Comparison of ENCODE assay signal across 1 cellular context in the genomic region with DNA sequence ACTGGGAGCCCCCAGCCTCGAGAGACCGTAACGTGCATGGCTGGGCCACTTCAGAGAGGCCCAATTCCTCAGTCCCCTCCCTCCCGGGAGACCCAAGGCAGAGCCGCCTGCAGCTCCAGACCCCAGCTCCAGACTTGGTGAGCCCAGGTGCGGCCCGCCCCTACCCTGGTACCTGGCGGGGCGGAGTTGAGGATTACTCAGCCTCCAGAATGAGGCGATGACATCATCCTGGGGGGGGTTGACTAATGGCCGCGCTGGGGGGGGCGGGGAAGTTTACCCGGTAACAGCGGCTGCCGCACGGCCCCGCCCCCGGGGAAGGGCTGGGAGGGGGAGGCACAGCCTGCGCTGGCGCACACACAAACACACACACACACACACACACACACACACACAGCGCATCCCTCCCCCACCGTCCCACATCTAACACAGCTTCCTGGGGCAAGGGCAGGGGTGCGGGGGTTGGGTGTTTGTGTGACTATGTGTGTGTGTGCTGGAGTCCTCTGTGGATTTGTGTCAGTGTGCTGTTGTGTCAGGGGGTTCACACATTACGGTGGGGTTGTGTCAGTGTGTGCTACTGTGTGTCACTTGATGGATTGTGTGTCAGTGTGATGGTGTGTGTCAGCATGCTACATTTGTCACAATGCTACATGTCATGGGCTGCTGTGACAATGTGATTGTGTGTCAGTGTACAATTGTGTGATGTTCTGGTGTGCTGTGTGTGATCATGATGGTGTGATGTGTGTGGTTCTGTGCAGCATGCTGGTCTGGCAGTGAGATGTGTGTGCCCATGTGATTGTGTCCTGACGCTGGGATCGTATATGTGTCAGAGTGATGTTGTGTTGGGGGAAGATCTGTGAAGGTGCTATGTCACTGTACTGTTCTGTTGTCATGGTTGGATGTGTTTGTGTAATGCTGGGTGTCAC.
TF ChIP-seq lines count a peak whose summit lies in the region.

No MANE protein-coding gene starts in this region.

TF ChIP-seq in K562, 482 proteins besides CTCF, POLR2A, EP300 and RAD21 (continued from another document and continues in another):
- TF ChIP-seq, protein P1, sequence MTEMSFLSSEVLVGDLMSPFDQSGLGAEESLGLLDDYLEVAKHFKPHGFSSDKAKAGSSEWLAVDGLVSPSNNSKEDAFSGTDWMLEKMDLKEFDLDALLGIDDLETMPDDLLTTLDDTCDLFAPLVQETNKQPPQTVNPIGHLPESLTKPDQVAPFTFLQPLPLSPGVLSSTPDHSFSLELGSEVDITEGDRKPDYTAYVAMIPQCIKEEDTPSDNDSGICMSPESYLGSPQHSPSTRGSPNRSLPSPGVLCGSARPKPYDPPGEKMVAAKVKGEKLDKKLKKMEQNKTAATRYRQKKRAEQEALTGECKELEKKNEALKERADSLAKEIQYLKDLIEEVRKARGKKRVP (CRISPR knock-in tag; IDR thresholded peaks at IDR 0.05) = 0 out of 2 replicates have a peak, but pooled peaks have one; percentile 30
- TF ChIP-seq RBM17 (IDR thresholded peaks at IDR 0.05; ENCODE audit: borderline replicate concordance, low read depth, low read length) (no peak), GTF2F1 (IDR thresholded peaks at IDR 0.05; ENCODE audit: low read depth, low read length) (no peak), HDAC1 (IDR thresholded peaks at IDR 0.05) (0 out of 4 replicates have a peak, but pooled peaks of 1 of the 2 experiments have one; percentile 66), FOXJ2 (tag; IDR thresholded peaks at IDR 0.05) (no peak; the same call in 1 of the 2 replicates), PCBP1 (IDR thresholded peaks at IDR 0.05; ENCODE audit: low read depth, low read length, poor library complexity, severe bottlenecking) (no peak), HDAC2 (IDR thresholded peaks at IDR 0.05) (no peak; the same call in 1 of the 2 replicates), ZSCAN29 (IDR thresholded peaks at IDR 0.05) (no peak), POLR3G (IDR thresholded peaks at IDR 0.05; ENCODE audit: extremely low read depth, insufficient read length, insufficient replicate concordance) (no peak), TBL1XR1 (IDR thresholded peaks at IDR 0.05; ENCODE audit: low read length in 2 of 2) (peak; percentile 32 to 68; a peak in 1 of 4 replicates), ZNF143 (CRISPR knock-in tag; IDR thresholded peaks at IDR 0.05) (no peak; the same call in 1 of the 2 replicates), SMARCA4 (IDR thresholded peaks at IDR 0.05) (peak; percentile 65), NBN (IDR thresholded peaks at IDR 0.05; ENCODE audit: low read depth) (peak; percentile 54; the same call in 1 of the 2 replicates), TRIM28 (IDR thresholded peaks at IDR 0.05) (no peak; the same call in 1 of the 2 replicates), TOE1 (IDR thresholded peaks at IDR 0.05; ENCODE audit: borderline replicate concordance) (peak; percentile 69; the same call in 1 of the 2 replicates), TOE1 (CRISPR knock-in tag; IDR thresholded peaks at IDR 0.05; ENCODE audit: borderline replicate concordance, low read depth) (no peak), MYC (IDR thresholded peaks at IDR 0.05; ENCODE audit: low read depth, low read length) (no peak; the same call in 1 of the 2 replicates), MYC (CRISPR knock-in tag; IDR thresholded peaks at IDR 0.05; ENCODE audit: borderline replicate concordance, low read depth) (0 out of 2 replicates have a peak, but pooled peaks have one; percentile 53), TBP (optimal IDR thresholded peaks at IDR 0.05; ENCODE audit: low read depth, low read length) (no peak), ATF7 (IDR thresholded peaks at IDR 0.05) (peak; percentile 98)
- TF ChIP-seq, protein P2, sequence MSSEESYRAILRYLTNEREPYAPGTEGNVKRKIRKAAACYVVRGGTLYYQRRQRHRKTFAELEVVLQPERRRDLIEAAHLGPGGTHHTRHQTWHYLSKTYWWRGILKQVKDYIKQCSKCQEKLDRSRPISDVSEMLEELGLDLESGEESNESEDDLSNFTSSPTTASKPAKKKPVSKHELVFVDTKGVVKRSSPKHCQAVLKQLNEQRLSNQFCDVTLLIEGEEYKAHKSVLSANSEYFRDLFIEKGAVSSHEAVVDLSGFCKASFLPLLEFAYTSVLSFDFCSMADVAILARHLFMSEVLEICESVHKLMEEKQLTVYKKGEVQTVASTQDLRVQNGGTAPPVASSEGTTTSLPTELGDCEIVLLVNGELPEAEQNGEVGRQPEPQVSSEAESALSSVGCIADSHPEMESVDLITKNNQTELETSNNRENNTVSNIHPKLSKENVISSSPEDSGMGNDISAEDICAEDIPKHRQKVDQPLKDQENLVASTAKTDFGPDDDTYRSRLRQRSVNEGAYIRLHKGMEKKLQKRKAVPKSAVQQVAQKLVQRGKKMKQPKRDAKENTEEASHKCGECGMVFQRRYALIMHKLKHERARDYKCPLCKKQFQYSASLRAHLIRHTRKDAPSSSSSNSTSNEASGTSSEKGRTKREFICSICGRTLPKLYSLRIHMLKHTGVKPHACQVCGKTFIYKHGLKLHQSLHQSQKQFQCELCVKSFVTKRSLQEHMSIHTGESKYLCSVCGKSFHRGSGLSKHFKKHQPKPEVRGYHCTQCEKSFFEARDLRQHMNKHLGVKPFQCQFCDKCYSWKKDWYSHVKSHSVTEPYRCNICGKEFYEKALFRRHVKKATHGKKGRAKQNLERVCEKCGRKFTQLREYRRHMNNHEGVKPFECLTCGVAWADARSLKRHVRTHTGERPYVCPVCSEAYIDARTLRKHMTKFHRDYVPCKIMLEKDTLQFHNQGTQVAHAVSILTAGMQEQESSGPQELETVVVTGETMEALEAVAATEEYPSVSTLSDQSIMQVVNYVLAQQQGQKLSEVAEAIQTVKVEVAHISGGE (CRISPR knock-in tag; IDR thresholded peaks at IDR 0.05) = 0 out of 6 replicates have a peak, but pooled peaks of 1 of the 3 experiments have one; percentile 45
- TF ChIP-seq, protein P3, sequence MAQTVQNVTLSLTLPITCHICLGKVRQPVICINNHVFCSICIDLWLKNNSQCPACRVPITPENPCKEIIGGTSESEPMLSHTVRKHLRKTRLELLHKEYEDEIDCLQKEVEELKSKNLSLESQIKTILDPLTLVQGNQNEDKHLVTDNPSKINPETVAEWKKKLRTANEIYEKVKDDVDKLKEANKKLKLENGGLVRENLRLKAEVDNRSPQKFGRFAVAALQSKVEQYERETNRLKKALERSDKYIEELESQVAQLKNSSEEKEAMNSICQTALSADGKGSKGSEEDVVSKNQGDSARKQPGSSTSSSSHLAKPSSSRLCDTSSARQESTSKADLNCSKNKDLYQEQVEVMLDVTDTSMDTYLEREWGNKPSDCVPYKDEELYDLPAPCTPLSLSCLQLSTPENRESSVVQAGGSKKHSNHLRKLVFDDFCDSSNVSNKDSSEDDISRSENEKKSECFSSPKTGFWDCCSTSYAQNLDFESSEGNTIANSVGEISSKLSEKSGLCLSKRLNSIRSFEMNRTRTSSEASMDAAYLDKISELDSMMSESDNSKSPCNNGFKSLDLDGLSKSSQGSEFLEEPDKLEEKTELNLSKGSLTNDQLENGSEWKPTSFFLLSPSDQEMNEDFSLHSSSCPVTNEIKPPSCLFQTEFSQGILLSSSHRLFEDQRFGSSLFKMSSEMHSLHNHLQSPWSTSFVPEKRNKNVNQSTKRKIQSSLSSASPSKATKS (CRISPR knock-in tag; IDR thresholded peaks at IDR 0.05) = no peak
- TF ChIP-seq, protein P4, sequence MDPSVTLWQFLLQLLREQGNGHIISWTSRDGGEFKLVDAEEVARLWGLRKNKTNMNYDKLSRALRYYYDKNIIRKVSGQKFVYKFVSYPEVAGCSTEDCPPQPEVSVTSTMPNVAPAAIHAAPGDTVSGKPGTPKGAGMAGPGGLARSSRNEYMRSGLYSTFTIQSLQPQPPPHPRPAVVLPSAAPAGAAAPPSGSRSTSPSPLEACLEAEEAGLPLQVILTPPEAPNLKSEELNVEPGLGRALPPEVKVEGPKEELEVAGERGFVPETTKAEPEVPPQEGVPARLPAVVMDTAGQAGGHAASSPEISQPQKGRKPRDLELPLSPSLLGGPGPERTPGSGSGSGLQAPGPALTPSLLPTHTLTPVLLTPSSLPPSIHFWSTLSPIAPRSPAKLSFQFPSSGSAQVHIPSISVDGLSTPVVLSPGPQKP (CRISPR knock-in tag; IDR thresholded peaks at IDR 0.05) = no peak
- TF ChIP-seq, protein P5, sequence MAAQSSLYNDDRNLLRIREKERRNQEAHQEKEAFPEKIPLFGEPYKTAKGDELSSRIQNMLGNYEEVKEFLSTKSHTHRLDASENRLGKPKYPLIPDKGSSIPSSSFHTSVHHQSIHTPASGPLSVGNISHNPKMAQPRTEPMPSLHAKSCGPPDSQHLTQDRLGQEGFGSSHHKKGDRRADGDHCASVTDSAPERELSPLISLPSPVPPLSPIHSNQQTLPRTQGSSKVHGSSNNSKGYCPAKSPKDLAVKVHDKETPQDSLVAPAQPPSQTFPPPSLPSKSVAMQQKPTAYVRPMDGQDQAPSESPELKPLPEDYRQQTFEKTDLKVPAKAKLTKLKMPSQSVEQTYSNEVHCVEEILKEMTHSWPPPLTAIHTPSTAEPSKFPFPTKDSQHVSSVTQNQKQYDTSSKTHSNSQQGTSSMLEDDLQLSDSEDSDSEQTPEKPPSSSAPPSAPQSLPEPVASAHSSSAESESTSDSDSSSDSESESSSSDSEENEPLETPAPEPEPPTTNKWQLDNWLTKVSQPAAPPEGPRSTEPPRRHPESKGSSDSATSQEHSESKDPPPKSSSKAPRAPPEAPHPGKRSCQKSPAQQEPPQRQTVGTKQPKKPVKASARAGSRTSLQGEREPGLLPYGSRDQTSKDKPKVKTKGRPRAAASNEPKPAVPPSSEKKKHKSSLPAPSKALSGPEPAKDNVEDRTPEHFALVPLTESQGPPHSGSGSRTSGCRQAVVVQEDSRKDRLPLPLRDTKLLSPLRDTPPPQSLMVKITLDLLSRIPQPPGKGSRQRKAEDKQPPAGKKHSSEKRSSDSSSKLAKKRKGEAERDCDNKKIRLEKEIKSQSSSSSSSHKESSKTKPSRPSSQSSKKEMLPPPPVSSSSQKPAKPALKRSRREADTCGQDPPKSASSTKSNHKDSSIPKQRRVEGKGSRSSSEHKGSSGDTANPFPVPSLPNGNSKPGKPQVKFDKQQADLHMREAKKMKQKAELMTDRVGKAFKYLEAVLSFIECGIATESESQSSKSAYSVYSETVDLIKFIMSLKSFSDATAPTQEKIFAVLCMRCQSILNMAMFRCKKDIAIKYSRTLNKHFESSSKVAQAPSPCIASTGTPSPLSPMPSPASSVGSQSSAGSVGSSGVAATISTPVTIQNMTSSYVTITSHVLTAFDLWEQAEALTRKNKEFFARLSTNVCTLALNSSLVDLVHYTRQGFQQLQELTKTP (IDR thresholded peaks at IDR 0.05; ENCODE audit: low read depth in 1 of 2, partially characterized antibody in 2 of 2) = no peak
- TF ChIP-seq, protein P6, sequence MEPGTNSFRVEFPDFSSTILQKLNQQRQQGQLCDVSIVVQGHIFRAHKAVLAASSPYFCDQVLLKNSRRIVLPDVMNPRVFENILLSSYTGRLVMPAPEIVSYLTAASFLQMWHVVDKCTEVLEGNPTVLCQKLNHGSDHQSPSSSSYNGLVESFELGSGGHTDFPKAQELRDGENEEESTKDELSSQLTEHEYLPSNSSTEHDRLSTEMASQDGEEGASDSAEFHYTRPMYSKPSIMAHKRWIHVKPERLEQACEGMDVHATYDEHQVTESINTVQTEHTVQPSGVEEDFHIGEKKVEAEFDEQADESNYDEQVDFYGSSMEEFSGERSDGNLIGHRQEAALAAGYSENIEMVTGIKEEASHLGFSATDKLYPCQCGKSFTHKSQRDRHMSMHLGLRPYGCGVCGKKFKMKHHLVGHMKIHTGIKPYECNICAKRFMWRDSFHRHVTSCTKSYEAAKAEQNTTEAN (CRISPR knock-in tag; IDR thresholded peaks at IDR 0.05) = no peak; the same call in 1 of the 2 replicates
- TF ChIP-seq, protein P7, sequence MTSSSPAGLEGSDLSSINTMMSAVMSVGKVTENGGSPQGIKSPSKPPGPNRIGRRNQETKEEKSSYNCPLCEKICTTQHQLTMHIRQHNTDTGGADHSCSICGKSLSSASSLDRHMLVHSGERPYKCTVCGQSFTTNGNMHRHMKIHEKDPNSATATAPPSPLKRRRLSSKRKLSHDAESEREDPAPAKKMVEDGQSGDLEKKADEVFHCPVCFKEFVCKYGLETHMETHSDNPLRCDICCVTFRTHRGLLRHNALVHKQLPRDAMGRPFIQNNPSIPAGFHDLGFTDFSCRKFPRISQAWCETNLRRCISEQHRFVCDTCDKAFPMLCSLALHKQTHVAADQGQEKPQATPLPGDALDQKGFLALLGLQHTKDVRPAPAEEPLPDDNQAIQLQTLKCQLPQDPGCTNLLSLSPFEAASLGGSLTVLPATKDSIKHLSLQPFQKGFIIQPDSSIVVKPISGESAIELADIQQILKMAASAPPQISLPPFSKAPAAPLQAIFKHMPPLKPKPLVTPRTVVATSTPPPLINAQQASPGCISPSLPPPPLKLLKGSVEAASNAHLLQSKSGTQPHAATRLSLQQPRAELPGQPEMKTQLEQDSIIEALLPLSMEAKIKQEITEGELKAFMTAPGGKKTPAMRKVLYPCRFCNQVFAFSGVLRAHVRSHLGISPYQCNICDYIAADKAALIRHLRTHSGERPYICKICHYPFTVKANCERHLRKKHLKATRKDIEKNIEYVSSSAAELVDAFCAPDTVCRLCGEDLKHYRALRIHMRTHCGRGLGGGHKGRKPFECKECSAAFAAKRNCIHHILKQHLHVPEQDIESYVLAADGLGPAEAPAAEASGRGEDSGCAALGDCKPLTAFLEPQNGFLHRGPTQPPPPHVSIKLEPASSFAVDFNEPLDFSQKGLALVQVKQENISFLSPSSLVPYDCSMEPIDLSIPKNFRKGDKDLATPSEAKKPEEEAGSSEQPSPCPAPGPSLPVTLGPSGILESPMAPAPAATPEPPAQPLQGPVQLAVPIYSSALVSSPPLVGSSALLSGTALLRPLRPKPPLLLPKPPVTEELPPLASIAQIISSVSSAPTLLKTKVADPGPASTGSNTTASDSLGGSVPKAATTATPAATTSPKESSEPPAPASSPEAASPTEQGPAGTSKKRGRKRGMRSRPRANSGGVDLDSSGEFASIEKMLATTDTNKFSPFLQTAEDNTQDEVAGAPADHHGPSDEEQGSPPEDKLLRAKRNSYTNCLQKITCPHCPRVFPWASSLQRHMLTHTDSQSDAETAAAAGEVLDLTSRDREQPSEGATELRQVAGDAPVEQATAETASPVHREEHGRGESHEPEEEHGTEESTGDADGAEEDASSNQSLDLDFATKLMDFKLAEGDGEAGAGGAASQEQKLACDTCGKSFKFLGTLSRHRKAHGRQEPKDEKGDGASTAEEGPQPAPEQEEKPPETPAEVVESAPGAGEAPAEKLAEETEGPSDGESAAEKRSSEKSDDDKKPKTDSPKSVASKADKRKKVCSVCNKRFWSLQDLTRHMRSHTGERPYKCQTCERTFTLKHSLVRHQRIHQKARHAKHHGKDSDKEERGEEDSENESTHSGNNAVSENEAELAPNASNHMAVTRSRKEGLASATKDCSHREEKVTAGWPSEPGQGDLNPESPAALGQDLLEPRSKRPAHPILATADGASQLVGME (CRISPR knock-in tag; IDR thresholded peaks at IDR 0.05) = peak; percentile 49; the same call in 1 of the 2 replicates
- TF ChIP-seq, protein P8, sequence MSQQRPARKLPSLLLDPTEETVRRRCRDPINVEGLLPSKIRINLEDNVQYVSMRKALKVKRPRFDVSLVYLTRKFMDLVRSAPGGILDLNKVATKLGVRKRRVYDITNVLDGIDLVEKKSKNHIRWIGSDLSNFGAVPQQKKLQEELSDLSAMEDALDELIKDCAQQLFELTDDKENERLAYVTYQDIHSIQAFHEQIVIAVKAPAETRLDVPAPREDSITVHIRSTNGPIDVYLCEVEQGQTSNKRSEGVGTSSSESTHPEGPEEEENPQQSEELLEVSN (IDR thresholded peaks at IDR 0.05; ENCODE audit: borderline replicate concordance in 1 of 2, extremely low read depth in 1 of 2, insufficient read depth in 1 of 2, insufficient read length in 1 of 2, low read depth in 1 of 2, low read length in 1 of 2, poor library complexity in 1 of 2, severe bottlenecking in 1 of 2) = no peak
- TF ChIP-seq, protein P9, sequence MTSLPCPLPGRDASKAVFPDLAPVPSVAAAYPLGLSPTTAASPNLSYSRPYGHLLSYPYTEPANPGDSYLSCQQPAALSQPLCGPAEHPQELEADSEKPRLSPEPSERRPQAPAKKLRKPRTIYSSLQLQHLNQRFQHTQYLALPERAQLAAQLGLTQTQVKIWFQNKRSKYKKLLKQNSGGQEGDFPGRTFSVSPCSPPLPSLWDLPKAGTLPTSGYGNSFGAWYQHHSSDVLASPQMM (CRISPR knock-in tag; IDR thresholded peaks at IDR 0.05) = no peak
